Comparison of ENCODE assay signal across 9 cellular contexts in genomic region chr19:14497347-14497921, GRCh38. TPM values are rescaled to one million over a fixed set of nuclear protein-coding genes. Genes with fewer than 3 reads are reported as not detected.
DNase-seq lines count a peak whose midpoint lies in the region; ATAC-seq, FAIRE-seq and TF ChIP-seq lines count a peak whose summit lies in the region.
"Had no signal": no experiment of that assay in that cellular context is flagged by ENCODE, and none has a peak within 500 bp of the region (broad histone marks: within the 10 kb centered on the region; RNA-seq: fewer than 3 reads in every experiment).

No MANE protein-coding gene starts in this region.

- no peak overlapping the region for H3K27ac Mint-ChIP-seq in central memory CD8-positive, alpha-beta T cell (ENCODE audit: low read depth)

- TF ChIP-seq RAD21 in A549 (conservative IDR thresholded peaks at IDR 0.05 in 1 of 2, IDR thresholded peaks at IDR 0.05 in 1 of 2) (no peak), HCT116 (IDR thresholded peaks at IDR 0.05; ENCODE audit: low read depth) (no peak)

- no peak for FAIRE-seq in A549 (lab: Jason Lieb, UNC)

- TF ChIP-seq EP300 in A549 (IDR thresholded peaks at IDR 0.05) (no peak), ovary (IDR thresholded peaks at IDR 0.05) (no peak)

- H3K9me2 ChIP-seq in HCT116 (ENCODE audit: insufficient read depth): no peaks in the 10 kb centered on the region

- TF ChIP-seq POLR2A in A549 (IDR thresholded peaks at IDR 0.05; ENCODE audit: low read length): peak; percentile 60
- TF ChIP-seq POLR2A in HCT116 (IDR thresholded peaks at IDR 0.05; ENCODE audit: borderline replicate concordance, extremely low read depth, insufficient read depth, insufficient read length): no peak
- TF ChIP-seq POLR2A in ovary (IDR thresholded peaks at IDR 0.05): no peak

- no peaks in the 10 kb centered on the region for H3K36me3 ChIP-seq in HCT116 (ENCODE audit: control insufficient read depth in 1 of 2, insufficient read depth in 2 of 2, low read length in 2 of 2)
- no peaks in the 10 kb centered on the region for H3K36me3 ChIP-seq in muscle layer of duodenum (ENCODE audit: control insufficient read depth in 1 of 2, insufficient read depth in 2 of 2, low read length in 2 of 2)
- H3K36me3 ChIP-seq in ovary: no peaks in the 10 kb centered on the region

- intact Hi-C loops in HCT116 (cut with micrococcal nuclease) (no loop called here), ovary (cut with DNase I) (no loop called here)

- no peaks in the 10 kb centered on the region for H3K27me3 ChIP-seq in HCT116 (ENCODE audit: insufficient read depth, low read length)
- H3K27me3 ChIP-seq in muscle layer of duodenum (ENCODE audit: low read depth, low read length): no peaks in the 10 kb centered on the region
- no peaks in the 10 kb centered on the region for H3K27me3 ChIP-seq in ovary
- H3K27me3 ChIP-seq: brain microvascular endothelial cell had no signal

- H3K9me3 ChIP-seq in A549: no peaks in the 10 kb centered on the region
- H3K9me3 ChIP-seq in HCT116 (ENCODE audit: control insufficient read depth in 1 of 2, insufficient read depth in 1 of 2, low read depth in 1 of 2, low read length in 2 of 2): no peaks in the 10 kb centered on the region
- no peaks in the 10 kb centered on the region for H3K9me3 ChIP-seq in muscle layer of duodenum (ENCODE audit: control insufficient read depth in 1 of 2, low read length in 2 of 2)
- no peaks in the 10 kb centered on the region for H3K9me3 ChIP-seq in ovary

- H3K27ac ChIP-seq in A549 (peak overlapping the region; percentile 86 to 95), HCT116 (ENCODE audit: low read depth, low read length) (no peak overlapping the region; the same call in 1 of the 2 replicates), muscle layer of duodenum (ENCODE audit: low read length) (peak overlapping the region; percentile 52), ovary (no peak overlapping the region)
- H3K27ac ChIP-seq: brain microvascular endothelial cell had no signal

- DNase-seq in A549 (ENCODE audit: low read depth in 1 of 2, low spot score in 1 of 2): peak in 1 of 2 experiments; percentile 56
- DNase-seq in HCT116 (ENCODE audit: low read depth, low spot score): no peak
- DNase-seq in central memory CD8-positive, alpha-beta T cell (ENCODE audit: low spot score in 2 of 2): no peak
- DNase-seq in cerebellum (ENCODE audit: low spot score): no peak
- no peak for DNase-seq in A172 (ENCODE audit: low spot score)
- DNase-seq in cerebellar nuclear complex (lab: John Stamatoyannopoulos, UW): no peak
- DNase-seq in ovary: no peak
- DNase-seq: brain microvascular endothelial cell had no signal

- POLR2A ChIA-PET in A549 (lab: Yijun Ruan, JAX): interaction anchor here (0.7 to 3.9 kb wide), 3 partner anchors 8 to 383 kb away, joined by 3 to 31 read pairs (median 10); partner anchors contain the start of gene DNAJB1
- POLR2A ChIA-PET in HCT116 (lab: Charles Lee): interaction anchor here (1.4 to 3.1 kb wide), 4 partner anchors 9 to 21 kb away, joined by 5 to 15 read pairs (median 11); partner anchors contain the start of gene DNAJB1

- H3K27me3 Mint-ChIP-seq in central memory CD8-positive, alpha-beta T cell: no peaks in the 10 kb centered on the region

- peaks cover 7% of the 10 kb centered on the region for H3K36me3 Mint-ChIP-seq in central memory CD8-positive, alpha-beta T cell (ENCODE audit: insufficient read depth)

- CTCF ChIA-PET in A549 (lab: Yijun Ruan, JAX): interaction anchor here (0.6 to 3.7 kb wide), 4 partner anchors 8 to 136 kb away, joined by 3 to 21 read pairs (median 8); no protein-coding TSS in a partner anchor
- CTCF ChIA-PET in HCT116 (lab: Charles Lee): interaction anchor here (0.9 to 1.3 kb wide), 2 partner anchors 8 to 17 kb away, joined by 3 to 5 read pairs; no protein-coding TSS in a partner anchor

- ATAC-seq in A549 (peak; percentile 44 to 61; a peak in 5 of 6 replicates), HCT116 (no peak)
- ATAC-seq in central memory CD8-positive, alpha-beta T cell (replicated peaks; ENCODE audit: extremely low read depth, poor library complexity, severe bottlenecking): no peak

- RAD21 ChIA-PET in HCT116 (lab: Charles Lee; ENCODE audit: low non-redundant PET in 1 of 2, low total read pairs in 2 of 2, uncharacterized antibody in 2 of 2, unreplicated experiment in 2 of 2): no interaction called here

- H3K4me2 ChIP-seq in A549 (peak overlapping the region; percentile 72), HCT116 (ENCODE audit: low read length) (peak overlapping the region; percentile 79)

- WGBS in A549 (ENCODE audit: missing lambda C conversion rate): 15% methylated on average over 2 of the region's 4 CpGs
- 60 to 65% (median 62%) methylated on average over 4 of the region's 4 CpGs for WGBS in ovary, 3 donors

- TF ChIP-seq CTCF in A549 (IDR thresholded peaks at IDR 0.05) (no peak), HCT116 (IDR thresholded peaks at IDR 0.05 in 2 of 3, conservative IDR thresholded peaks at IDR 0.05 in 1 of 3; ENCODE audit: borderline replicate concordance in 1 of 3, insufficient read depth in 1 of 3, low read depth in 2 of 3, low read length in 2 of 3) (no peak), ovary (IDR thresholded peaks at IDR 0.05) (no peak)

- peak overlapping the region; percentile 86; the same call in 1 of the 2 replicates for H3K9ac ChIP-seq in HCT116 (ENCODE audit: low read length)

- no TSS peak for BruUV-seq in HCT116 (replicated peaks; lab: Mats Ljungman, UMichigan)

- no peaks in the 10 kb centered on the region for H3K9me3 Mint-ChIP-seq in central memory CD8-positive, alpha-beta T cell

- H3K4me3 Mint-ChIP-seq in central memory CD8-positive, alpha-beta T cell: peak overlapping the region; percentile 34

- H4K20me1 ChIP-seq in HCT116 (ENCODE audit: insufficient read depth): no peaks in the 10 kb centered on the region

- no peak overlapping the region for H2AFZ ChIP-seq in HCT116 (ENCODE audit: low read depth, low read length, poor library complexity, severe bottlenecking)

- H3K4me1 Mint-ChIP-seq in central memory CD8-positive, alpha-beta T cell: peaks cover 31% of the 10 kb centered on the region

- H3K4me1 ChIP-seq in A549 (peaks cover 34% of the 10 kb centered on the region), HCT116 (ENCODE audit: control insufficient read depth in 1 of 2, insufficient read depth in 2 of 2, low read length in 2 of 2) (peaks cover 23 to 34% of the 10 kb centered on the region in 2 experiments), muscle layer of duodenum (ENCODE audit: control insufficient read depth in 1 of 2, insufficient read depth in 2 of 2, low read length in 2 of 2) (peaks cover 5 to 29% of the 10 kb centered on the region in 2 donors), ovary (ENCODE audit: insufficient read depth) (no peaks in the 10 kb centered on the region)

- peaks cover 33% of the 10 kb centered on the region for H3K79me2 ChIP-seq in HCT116 (ENCODE audit: insufficient read depth, low read length)

- H3K4me3 ChIP-seq in A549 (no peak overlapping the region), HCT116 (replicated peaks in 1 of 2; ENCODE audit: low read depth in 1 of 2, low read length in 2 of 2) (no peak overlapping the region), muscle layer of duodenum (ENCODE audit: low read depth in 1 of 2, low read length in 2 of 2) (no peak overlapping the region), ovary (no peak overlapping the region)

RNA-seq across cellular contexts. Expression of gene GIPC1, which starts 1.5 kb away (rescaled TPM):
- polyA plus RNA-seq in A549 (2011; rRNA removed) (41.4 and 52.9 TPM in 2 replicates), A549 (2017; fragmentation: RNase III; extraction: RNeasy Plus Mini Kit Qiagen cat#74134 plus additional on column Dnase treatment) (81.4 to 88.6 TPM (median 86.4 TPM) in 3 replicates), ovary (10 to 100 TPM; 14.7 to 40.9 TPM)
- 99.5 and 148 TPM in 2 replicates for polyA plus RNA-seq in A549 (2012; cell fraction: cytosol; rRNA removed)
- 116 and 149 TPM in 2 replicates for polyA plus RNA-seq in A549 (2012; cell fraction: nucleus; rRNA removed)
- polyA minus RNA-seq in A549 (2011; rRNA and poly(A)+ RNA removed): 27.3 and 33.1 TPM in 2 replicates
- total RNA-seq in HCT116 (2021; ENCODE audit: unreplicated experiment) (103 TPM), cerebellum (25.8 TPM), ovary (10 to 100 TPM; 33.7 to 64.5 (median 41.8) TPM)
- 112 and 135 TPM in 2 replicates for polyA plus RNA-seq in HCT116 (2012)
- total RNA-seq in A172 (2014; rRNA removed; shearing (Covaris generic)): 302 and 408 TPM in 2 replicates

RNA-seq across cellular contexts. Expression of gene DNAJB1, which starts 20.8 kb away (rescaled TPM):
- polyA plus RNA-seq in A549 (2011; rRNA removed) (124 and 126 TPM in 2 replicates), A549 (2017; fragmentation: RNase III; extraction: RNeasy Plus Mini Kit Qiagen cat#74134 plus additional on column Dnase treatment) (110 to 128 TPM (median 116 TPM) in 3 replicates), ovary (100 to 1,000 TPM in 1 of 2 donors, 10 to 100 TPM in 1; 52.4 to 123 TPM)
- 119 and 126 TPM in 2 replicates for polyA plus RNA-seq in A549 (2012; cell fraction: cytosol; rRNA removed)
- 90.3 and 104 TPM in 2 replicates for polyA plus RNA-seq in A549 (2012; cell fraction: nucleus; rRNA removed)
- 85.5 and 90.5 TPM in 2 replicates for polyA minus RNA-seq in A549 (2011; rRNA and poly(A)+ RNA removed)
- total RNA-seq in HCT116 (2021; ENCODE audit: unreplicated experiment) (175 TPM), cerebellum (26.3 TPM), ovary (100 to 1,000 TPM in 3 of 7 donors, 10 to 100 TPM in 4; 53.7 to 151 (median 75.1) TPM)
- 129 and 139 TPM in 2 replicates for polyA plus RNA-seq in HCT116 (2012)
- total RNA-seq in A172 (2014; rRNA removed; shearing (Covaris generic)): 216 and 229 TPM in 2 replicates

RNA-seq across cellular contexts. Expression of gene PTGER1, which starts 22.3 kb away (rescaled TPM):
- polyA plus RNA-seq in A549 (2011; rRNA removed) (0.06 TPM in 1 of 2 replicates, not detected in the other), A549 (2017; fragmentation: RNase III; extraction: RNeasy Plus Mini Kit Qiagen cat#74134 plus additional on column Dnase treatment) (0.12 to 0.18 TPM (median 0.17 TPM) in 3 replicates), ovary (not detected)
- polyA plus RNA-seq in A549 (2012; cell fraction: cytosol; rRNA removed): 0.12 and 0.27 TPM in 2 replicates
- 0.21 and 0.70 TPM in 2 replicates for polyA plus RNA-seq in A549 (2012; cell fraction: nucleus; rRNA removed)
- not detected in 2 replicates for polyA minus RNA-seq in A549 (2011; rRNA and poly(A)+ RNA removed)
- total RNA-seq in HCT116 (2021; ENCODE audit: unreplicated experiment) (1.1 TPM), cerebellum (0.27 TPM), ovary (under 1 TPM in 3 of 7 donors, not detected in 4; 0.18 to 0.92 (median 0.32) TPM)
- 0.47 and 0.55 TPM in 2 replicates for polyA plus RNA-seq in HCT116 (2012)
- total RNA-seq in A172 (2014; rRNA removed; shearing (Covaris generic)): 0.29 TPM in 1 of 2 replicates, not detected in the other

RNA-seq across cellular contexts. Expression of gene TECR, which starts 32.0 kb away (rescaled TPM):
- polyA plus RNA-seq in A549 (2011; rRNA removed) (74.4 and 87.7 TPM in 2 replicates), A549 (2017; fragmentation: RNase III; extraction: RNeasy Plus Mini Kit Qiagen cat#74134 plus additional on column Dnase treatment) (118 to 149 TPM (median 139 TPM) in 3 replicates), ovary (10 to 100 TPM; 92.4 to 97.4 TPM)
- polyA plus RNA-seq in A549 (2012; cell fraction: cytosol; rRNA removed): 109 and 151 TPM in 2 replicates
- 315 and 372 TPM in 2 replicates for polyA plus RNA-seq in A549 (2012; cell fraction: nucleus; rRNA removed)
- 239 and 266 TPM in 2 replicates for polyA minus RNA-seq in A549 (2011; rRNA and poly(A)+ RNA removed)
- total RNA-seq in HCT116 (2021; ENCODE audit: unreplicated experiment) (232 TPM), cerebellum (15.7 TPM), ovary (100 to 1,000 TPM in 2 of 7 donors, 10 to 100 TPM in 5; 22.3 to 115 (median 78.2) TPM)
- 305 and 352 TPM in 2 replicates for polyA plus RNA-seq in HCT116 (2012)
- total RNA-seq in A172 (2014; rRNA removed; shearing (Covaris generic)): 69.6 and 81.8 TPM in 2 replicates

Comparison
In these comparisons a context has a peak if more than half of its experiments do, and no peak if none do; other contexts are left out.
1. ATAC-seq: peak in A549 (2 of 2); none in HCT116 (single experiment) and central memory CD8-positive, alpha-beta T cell (single experiment).
2. H3K27ac ChIP-seq: peak in A549 (2 of 2) and muscle layer of duodenum (single experiment); none in HCT116 (single experiment) and ovary (0 of 2).
3. Of the 6 proteins assayed by ChIP-seq in both A549 and HCT116: peak only in A549: POLR2A; only in HCT116: none; in both: none; in neither: 5.